ENCODE assay signal across 8 cellular contexts in the genomic region with DNA sequence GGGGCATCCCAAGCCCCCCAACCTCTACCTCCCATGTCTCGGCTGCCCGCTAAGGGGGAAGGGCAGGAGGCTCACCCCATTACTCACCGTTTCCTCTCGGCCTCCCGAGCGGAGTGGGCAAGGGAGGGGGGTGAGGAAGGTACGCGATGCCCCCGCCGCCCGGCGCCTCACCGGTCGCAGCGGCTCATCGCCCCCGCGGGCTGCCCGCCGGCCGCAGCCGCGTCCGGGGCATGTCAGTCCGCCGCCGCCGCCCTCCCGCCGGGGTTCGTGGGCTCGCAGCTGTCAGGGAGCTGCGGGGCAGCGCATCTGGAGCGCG. TPM values are rescaled to one million over a fixed set of nuclear protein-coding genes. Genes with fewer than 3 reads are reported as not detected.
DNase-seq lines count a peak whose midpoint lies in the region; ATAC-seq and TF ChIP-seq lines count a peak whose summit lies in the region.

No MANE protein-coding gene starts in this region.

- peak; percentile 53 for ATAC-seq in activated T-helper 17 cell treated with anti-CD3 and anti-CD28 coated beads, Interleukin-2, amount 50 U/mL, for 72 hours (replicated peaks)

- intact Hi-C loops in Caco-2 (cut with micrococcal nuclease; ENCODE audit: unreplicated experiment), result no loop called here
- intact Hi-C loops in testis (cut with DNase I; ENCODE audit: low total_unique reads), result no loop called here

- H3K4me3 ChIP-seq in Caco-2 (ENCODE audit: low read depth, low read length) (no peak overlapping the region; the same call in 1 of the 2 replicates), HFF-Myc (replicated peaks; ENCODE audit: low read depth, low read length) (peak overlapping the region; percentile 32), iPS-20b (ENCODE audit: low read length) (peak overlapping the region; percentile 81), testis (peak overlapping the region; percentile 37 to 47)

- peak overlapping the region; percentile 31 for H3K4me3 Mint-ChIP-seq in Caco-2 (ENCODE audit: unreplicated experiment)
- peak overlapping the region; percentile 85 for H3K4me3 Mint-ChIP-seq in activated T-helper 17 cell treated with anti-CD3 and anti-CD28 coated beads, Interleukin-2, amount 50 U/mL, for 72 hours

- TF ChIP-seq POLR2A in testis (IDR thresholded peaks at IDR 0.05), result no peak

- H3K9me3 ChIP-seq in Caco-2, result no peaks in the 10 kb centered on the region
- no peaks in the 10 kb centered on the region for H3K9me3 ChIP-seq in iPS-20b (ENCODE audit: insufficient read depth, low read depth, low read length)
- H3K9me3 ChIP-seq in testis, result no peaks in the 10 kb centered on the region

- H3K36me3 Mint-ChIP-seq in Caco-2 (ENCODE audit: insufficient read depth, unreplicated experiment), result no peaks in the 10 kb centered on the region
- H3K36me3 Mint-ChIP-seq in activated T-helper 17 cell treated with anti-CD3 and anti-CD28 coated beads, Interleukin-2, amount 50 U/mL, for 72 hours (ENCODE audit: low read depth), result no peaks in the 10 kb centered on the region

- no peaks in the 10 kb centered on the region for H3K9me3 Mint-ChIP-seq in Caco-2 (ENCODE audit: unreplicated experiment)
- no peaks in the 10 kb centered on the region for H3K9me3 Mint-ChIP-seq in activated T-helper 17 cell treated with anti-CD3 and anti-CD28 coated beads, Interleukin-2, amount 50 U/mL, for 72 hours

- H3K4me1 ChIP-seq in Caco-2, result peaks cover 5% of the 10 kb centered on the region; the same call in 1 of the 2 replicates
- peaks cover 5% of the 10 kb centered on the region; the same call in 1 of the 2 replicates for H3K4me1 ChIP-seq in iPS-20b (ENCODE audit: insufficient read depth, low read length)
- H3K4me1 ChIP-seq in testis, result no peaks in the 10 kb centered on the region

- POLR2A ChIA-PET in Caco-2 (lab: Charles Lee), result no interaction called here

- DNase-seq in Caco-2, result no peak
- no peak for DNase-seq in HFF-Myc (ENCODE audit: extremely low read depth, low read depth)
- DNase-seq in testis, result no peak
- DNase-seq in NCI-H1048 (lab: John Stamatoyannopoulos, UW), result no peak
- DNase-seq in NCI-H187 (lab: John Stamatoyannopoulos, UW), result no peak
- DNase-seq in activated effector memory CD4-positive, alpha-beta T cell treated with anti-CD3 and anti-CD28 coated beads, Interleukin-2, amount 50 U/mL, for 16 hours, result no peak

- H3K27ac ChIP-seq in iPS-20b (ENCODE audit: low read length), result no peak overlapping the region
- H3K27ac ChIP-seq in testis, result no peak overlapping the region

- TF ChIP-seq CTCF in Caco-2 (IDR thresholded peaks at IDR 0.05; ENCODE audit: insufficient read depth in 1 of 2, low read depth in 1 of 2, low read length in 1 of 2, severe bottlenecking in 1 of 2, unreplicated experiment in 1 of 2) (no peak), HFF-Myc (IDR thresholded peaks at IDR 0.05; ENCODE audit: low read depth, low read length, missing control alignments) (no peak), testis (IDR thresholded peaks at IDR 0.05) (no peak)

- H3K27me3 Mint-ChIP-seq in Caco-2 (ENCODE audit: insufficient read depth, unreplicated experiment), result peaks cover 28% of the 10 kb centered on the region
- H3K27me3 Mint-ChIP-seq in activated T-helper 17 cell treated with anti-CD3 and anti-CD28 coated beads, Interleukin-2, amount 50 U/mL, for 72 hours, result peaks cover 59% of the 10 kb centered on the region

- H3K27ac Mint-ChIP-seq in Caco-2 (ENCODE audit: unreplicated experiment), result no peak overlapping the region
- peak overlapping the region; percentile 56 for H3K27ac Mint-ChIP-seq in activated T-helper 17 cell treated with anti-CD3 and anti-CD28 coated beads, Interleukin-2, amount 50 U/mL, for 72 hours

- no TSS peak for BruUV-seq in Caco-2 (replicated peaks; lab: Mats Ljungman, UMichigan)

- no peak overlapping the region; the same call in 1 of the 2 replicates for H3K9ac ChIP-seq in iPS-20b (ENCODE audit: low read depth, low read length)

- H3K27me3 ChIP-seq in Caco-2 (replicated peaks; ENCODE audit: control insufficient read depth, insufficient read depth, low read length), result peaks cover 1% of the 10 kb centered on the region; the same call in 1 of the 2 replicates
- H3K27me3 ChIP-seq in iPS-20b (ENCODE audit: insufficient read depth, low read length), result peaks cover 81% of the 10 kb centered on the region
- no peaks in the 10 kb centered on the region for H3K27me3 ChIP-seq in testis

- H3K4me1 Mint-ChIP-seq in Caco-2 (ENCODE audit: low read depth, unreplicated experiment), result no peaks in the 10 kb centered on the region
- H3K4me1 Mint-ChIP-seq in activated T-helper 17 cell treated with anti-CD3 and anti-CD28 coated beads, Interleukin-2, amount 50 U/mL, for 72 hours, result peaks cover 5% of the 10 kb centered on the region

- H3K36me3 ChIP-seq in Caco-2 (ENCODE audit: control insufficient read depth, insufficient read depth, low read length), result no peaks in the 10 kb centered on the region
- no peaks in the 10 kb centered on the region for H3K36me3 ChIP-seq in iPS-20b (ENCODE audit: insufficient read depth, low read depth, low read length)
- no peaks in the 10 kb centered on the region for H3K36me3 ChIP-seq in testis (ENCODE audit: low read depth, missing control alignments)

- CTCF ChIA-PET in Caco-2 (lab: Charles Lee), result no interaction called here

- 0% methylated on average over 1 to 23 of the region's 36 CpGs for WGBS in testis, 2 donors

RNA-seq across cellular contexts. Expression of a gene that starts 0.5 kb away (rescaled TPM):
- total RNA-seq in Caco-2 (2022) (not detected in 2 replicates), testis (under 1 TPM; 0.39 to 0.43 TPM)
- 1 to 10 TPM in 1 of 2 donors, under 1 TPM in 1; 0.15 to 2.0 TPM for total RNA-seq in activated T-helper 17 cell treated with anti-CD3 and anti-CD28 coated beads, Interleukin-2, amount 50 U/mL, for 72 hours
- polyA plus RNA-seq in testis (ENCODE audit: insufficient read depth, low read depth, low replicate concordance), result 0.61 TPM
